ENCODE assay signal across 31 cellular contexts in the genomic region with DNA sequence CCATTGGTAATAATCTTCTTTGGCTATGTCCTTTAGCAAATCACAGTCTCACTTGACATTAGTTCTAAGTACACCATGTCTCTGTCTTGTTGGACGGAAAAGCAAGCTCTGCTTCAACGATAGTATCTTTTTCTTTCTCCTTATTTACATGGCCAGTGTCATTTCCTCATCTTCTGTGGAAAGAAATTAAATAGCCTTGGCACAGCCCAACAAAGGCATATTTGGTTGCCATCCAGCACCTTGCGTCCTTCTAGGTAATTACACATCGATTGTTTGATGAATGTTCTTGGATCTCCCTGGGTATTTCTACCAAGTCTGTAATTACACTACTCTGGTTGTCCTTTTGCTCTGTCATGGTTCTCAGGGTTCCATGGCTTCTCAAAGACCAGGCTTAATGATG.
DNase-seq lines count a peak whose midpoint lies in the region; ATAC-seq, FAIRE-seq and TF ChIP-seq lines count a peak whose summit lies in the region.
"Had no signal": no experiment of that assay in that cellular context is flagged by ENCODE, and none has a peak within 500 bp of the region (broad histone marks: within the 10 kb centered on the region; RNA-seq: fewer than 3 reads in every experiment).

No MANE protein-coding gene starts in this region.

- H3K27ac ChIP-seq in mammary epithelial cell (ENCODE audit: insufficient read depth, low read depth, low read length) (no peak overlapping the region), H1 (ENCODE audit: low read depth, low read length) (no peak overlapping the region), HepG2 (ENCODE audit: extremely low read length, insufficient read depth, low read length) (no peak overlapping the region)
- H3K27ac ChIP-seq: A549, neural progenitor cell, parathyroid adenoma, right atrium auricular region, testis, uterus had no signal

- H3K4me1 Mint-ChIP-seq in MCF 10A (ENCODE audit: insufficient read depth, unreplicated experiment) = peaks cover 27% of the 10 kb centered on the region
- H3K4me1 Mint-ChIP-seq: central memory CD8-positive, alpha-beta T cell; neural progenitor cell had no signal

- H3K9me3 ChIP-seq in mammary epithelial cell (replicated peaks; ENCODE audit: insufficient read depth, low read length) (no peaks in the 10 kb centered on the region), H1 (ENCODE audit: insufficient read depth in 2 of 2, low read depth in 1 of 2, low read length in 1 of 2) (no peaks in the 10 kb centered on the region), HepG2 (ENCODE audit: low read length) (no peaks in the 10 kb centered on the region)
- H3K9me3 ChIP-seq: A549, right atrium auricular region, testis, uterus had no signal

- no peak overlapping the region for H2AK5ac ChIP-seq in H1 (ENCODE audit: low read depth, low read length)

- TF ChIP-seq CTCF in MCF 10A (IDR thresholded peaks at IDR 0.05; ENCODE audit: unreplicated experiment) (no peak), mammary epithelial cell (conservative IDR thresholded peaks at IDR 0.05 in 1 of 2, IDR thresholded peaks at IDR 0.05 in 1 of 2; ENCODE audit: extremely low read depth in 1 of 2, insufficient read depth in 1 of 2, low read depth in 1 of 2, low read length in 2 of 2) (no peak), H1 (IDR thresholded peaks at IDR 0.05; ENCODE audit: control extremely low read depth in 1 of 3, insufficient read depth in 1 of 3, low read depth in 1 of 3, low read length in 3 of 3) (no peak), HepG2 (CRISPR knock-in tag; IDR thresholded peaks at IDR 0.05) (no peak)

- no peaks in the 10 kb centered on the region for H3K23me2 ChIP-seq in H1 (ENCODE audit: low read depth, low read length)

- no peak for TF ChIP-seq EP300 in H1 (IDR thresholded peaks at IDR 0.05; ENCODE audit: borderline replicate concordance in 1 of 2, low read depth in 2 of 2, low read length in 2 of 2)
- TF ChIP-seq EP300 in HepG2 (IDR thresholded peaks at IDR 0.05; ENCODE audit: low read depth in 2 of 2, low read length in 2 of 2) = no peak
- no peak for TF ChIP-seq EP300 in HepG2 (CRISPR knock-in tag; IDR thresholded peaks at IDR 0.05; ENCODE audit: borderline replicate concordance)

- H4K8ac ChIP-seq in H1 (ENCODE audit: extremely low read depth, insufficient read depth, low read length) = no peak overlapping the region

- ATAC-seq in HepG2 (no peak), GM21381 (IDR thresholded peaks at IDR 0.05; ENCODE audit: unreplicated experiment) (no peak)
- ATAC-seq: A549; activated T-cell treated with anti-CD3 and anti-CD28 coated beads, Interleukin-2, amount 50 U/mL, for 72 hours; effector memory CD8-positive, alpha-beta T cell; stimulated activated naive CD8-positive, alpha-beta T cell treated with anti-CD3 and anti-CD28 coated beads, Interleukin-15, Interleukin-2, amounts not matched to agents 100 U/mL and 50 U/mL, for 24 hours had no signal

- H2BK12ac ChIP-seq in H1 (ENCODE audit: low read depth, low read length) = 0 out of 2 replicates have a peak overlapping the region, but pooled peaks have one; percentile 29

- no peak overlapping the region for H3K4me3 Mint-ChIP-seq in MCF 10A (ENCODE audit: unreplicated experiment)
- H3K4me3 Mint-ChIP-seq: activated CD4-positive, alpha-beta memory T cell treated with anti-CD3 and anti-CD28 coated beads for 36 hours; activated T-cell treated with anti-CD3 and anti-CD28 coated beads, Interleukin-2, amount 50 U/mL, for 72 hours; CD4-positive, alpha-beta T cell; central memory CD8-positive, alpha-beta T cell; effector memory CD8-positive, alpha-beta T cell; neural progenitor cell; T-helper 1 cell treated with Interleukin-12 subunit alpha and Interleukin-12 subunit beta and Interleukin-4 antibody, amounts not matched to agents 30 μg/mL and 1 μg/mL, for 36 hours had no signal

- no peak overlapping the region for H2BK5ac ChIP-seq in H1 (ENCODE audit: low read depth, low read length)

- H3K4ac ChIP-seq in H1 (replicated peaks; ENCODE audit: insufficient read length, low read depth, low read length) = no peak overlapping the region

- H3K36me3 ChIP-seq in mammary epithelial cell (ENCODE audit: insufficient read depth, low read length) (no peaks in the 10 kb centered on the region), H1 (ENCODE audit: control insufficient read depth in 2 of 4, insufficient read depth in 4 of 4, low read length in 3 of 4) (no peaks in the 10 kb centered on the region), HepG2 (replicated peaks in 1 of 2; ENCODE audit: control insufficient read depth in 1 of 2, insufficient read depth in 2 of 2, low read length in 2 of 2) (peaks cover 2 to 22% of the 10 kb centered on the region in 2 experiments; a peak in 4 of 5 replicates)
- H3K36me3 ChIP-seq: neural progenitor cell, right atrium auricular region, uterus had no signal

- H3K4me3 ChIP-seq in mammary epithelial cell (replicated peaks in 1 of 3; ENCODE audit: insufficient read depth in 1 of 3, low read depth in 2 of 3, low read length in 3 of 3) (no peak overlapping the region), H1 (ENCODE audit: extremely low read depth in 1 of 4, insufficient read depth in 2 of 4, low read depth in 3 of 4, low read length in 4 of 4) (no peak overlapping the region), HepG2 (replicated peaks in 1 of 3; ENCODE audit: insufficient read depth in 1 of 3, low read depth in 2 of 3, low read length in 3 of 3) (no peak overlapping the region)
- H3K4me3 ChIP-seq: A549, neural progenitor cell, right atrium auricular region, testis, uterus had no signal

- H4K20me1 ChIP-seq in mammary epithelial cell (ENCODE audit: insufficient read depth, low read length) (no peaks in the 10 kb centered on the region), H1 (replicated peaks in 1 of 2; ENCODE audit: control insufficient read depth in 1 of 2, insufficient read depth in 2 of 2, low read length in 2 of 2) (no peaks in the 10 kb centered on the region), HepG2 (ENCODE audit: insufficient read depth, low read length) (no peaks in the 10 kb centered on the region; the same call in 1 of the 2 replicates)

- in situ Hi-C loops in mammary epithelial cell (cut with MboI; ENCODE audit: low sequenced_read_pairs in 2 of 2) = no loop called here
- in situ Hi-C loops in HepG2 (cut with HindIII; ENCODE audit: extremely low pct_ligation_motif_present, low pct_unique_long_range_greater_than_20kb) = no loop called here

- H3K27me3 Mint-ChIP-seq in MCF 10A (ENCODE audit: insufficient read depth, unreplicated experiment) = no peaks in the 10 kb centered on the region
- H3K27me3 Mint-ChIP-seq: activated CD4-positive, alpha-beta memory T cell treated with anti-CD3 and anti-CD28 coated beads for 36 hours; central memory CD8-positive, alpha-beta T cell; effector memory CD8-positive, alpha-beta T cell had no signal

- POLR2A ChIA-PET in MCF 10A (lab: Yijun Ruan, JAX) = interaction anchor here (0.7 kb wide), 1 partner anchor 196 kb away, joined by 3 read pairs; no protein-coding TSS in a partner anchor
- POLR2A ChIA-PET in H1 (lab: Charles Lee; ENCODE audit: partially characterized antibody) = no interaction called here
- POLR2A ChIA-PET in HepG2 (lab: Yijun Ruan, JAX) = no interaction called here

- FAIRE-seq in H1 (lab: Jason Lieb, UNC) = no peak
- no peak for FAIRE-seq in GM12891 (lab: Jason Lieb, UNC)
- no peak for FAIRE-seq in HepG2 (lab: Jason Lieb, UNC)
- FAIRE-seq: A549, GM19239 had no signal

- H3K27ac Mint-ChIP-seq in MCF 10A (ENCODE audit: low read depth, unreplicated experiment) = no peak overlapping the region
- H3K27ac Mint-ChIP-seq: activated CD4-positive, alpha-beta memory T cell treated with anti-CD3 and anti-CD28 coated beads for 36 hours; activated T-cell treated with anti-CD3 and anti-CD28 coated beads, Interleukin-2, amount 50 U/mL, for 72 hours; CD4-positive, alpha-beta T cell; effector memory CD8-positive, alpha-beta T cell; neural progenitor cell; T-helper 1 cell treated with Interleukin-12 subunit alpha and Interleukin-12 subunit beta and Interleukin-4 antibody, amounts not matched to agents 30 μg/mL and 1 μg/mL, for 36 hours had no signal

- H3K36me3 Mint-ChIP-seq in MCF 10A (ENCODE audit: insufficient read depth, unreplicated experiment) = peaks cover 17% of the 10 kb centered on the region
- H3K36me3 Mint-ChIP-seq: activated CD4-positive, alpha-beta memory T cell treated with anti-CD3 and anti-CD28 coated beads for 36 hours; neural progenitor cell had no signal

- no peaks in the 10 kb centered on the region for H3K4me1 ChIP-seq in mammary epithelial cell (ENCODE audit: insufficient read depth, low read length)
- peaks cover 0 to 4% (median 2%) of the 10 kb centered on the region in 4 experiments; a peak in 2 of 7 replicates for H3K4me1 ChIP-seq in H1 (replicated peaks in 1 of 4; ENCODE audit: control insufficient read depth in 3 of 4, insufficient read depth in 4 of 4, low read length in 3 of 4)
- H3K4me1 ChIP-seq in HepG2 (ENCODE audit: insufficient read depth, low read length) = peaks cover 29% of the 10 kb centered on the region
- H3K4me1 ChIP-seq: neural progenitor cell, parathyroid adenoma, right atrium auricular region, testis, uterus had no signal

- no peaks in the 10 kb centered on the region for H3K9me3 Mint-ChIP-seq in MCF 10A (ENCODE audit: unreplicated experiment)
- H3K9me3 Mint-ChIP-seq: activated CD4-positive, alpha-beta memory T cell treated with anti-CD3 and anti-CD28 coated beads for 36 hours; activated T-cell treated with anti-CD3 and anti-CD28 coated beads, Interleukin-2, amount 50 U/mL, for 72 hours; CD4-positive, alpha-beta T cell; central memory CD8-positive, alpha-beta T cell; effector memory CD8-positive, alpha-beta T cell; neural progenitor cell; T-helper 1 cell treated with Interleukin-12 subunit alpha and Interleukin-12 subunit beta and Interleukin-4 antibody, amounts not matched to agents 30 μg/mL and 1 μg/mL, for 36 hours had no signal

- CTCF ChIA-PET in MCF 10A (lab: Yijun Ruan, JAX) (interaction anchor here (0.6 to 1.0 kb wide), 2 partner anchors 9 to 77 kb away, joined by 3 read pairs; no protein-coding TSS in a partner anchor), mammary epithelial cell (lab: Charles Lee; ENCODE audit: low non-redundant PET) (no interaction called here), H1 (lab: Charles Lee; ENCODE audit: partially characterized antibody) (interaction anchor here (0.8 to 1.1 kb wide), 4 partner anchors 13 to 265 kb away, joined by 3 to 4 read pairs (median 3); no protein-coding TSS in a partner anchor), HepG2 (lab: Yijun Ruan, JAX; ENCODE audit: low intra/inter-chr PET ratio, low total read pairs) (no interaction called here)

- no TSS peak for BruUV-seq in MCF 10A (replicated peaks; lab: Mats Ljungman, UMichigan)
- BruUV-seq in mammary epithelial cell (replicated peaks; lab: Mats Ljungman, UMichigan) = no TSS peak
- no TSS peak for BruUV-seq in HepG2 (replicated peaks; lab: Mats Ljungman, UMichigan)

- no peak overlapping the region for H2BK120ac ChIP-seq in H1 (replicated peaks; ENCODE audit: low read depth, low read length)

- TF ChIP-seq POLR2A in H1 (IDR thresholded peaks at IDR 0.05; ENCODE audit: control extremely low read depth in 1 of 2, low read depth in 2 of 2, low read length in 2 of 2) (no peak), GM12891 (IDR thresholded peaks at IDR 0.05; ENCODE audit: low read depth, low read length) (no peak), HepG2 (IDR thresholded peaks at IDR 0.05; ENCODE audit: insufficient read depth in 1 of 2, low read depth in 2 of 2, low read length in 2 of 2) (no peak)

- TF ChIP-seq RAD21 in H1 (IDR thresholded peaks at IDR 0.05 in 1 of 2, conservative IDR thresholded peaks at IDR 0.05 in 1 of 2; ENCODE audit: low read depth in 2 of 2, low read length in 2 of 2) (no peak), HepG2 (CRISPR knock-in tag; IDR thresholded peaks at IDR 0.05) (no peak)

- H4K5ac ChIP-seq in H1 (ENCODE audit: insufficient read length, low read depth, low read length) = no peak overlapping the region

- H3K9ac ChIP-seq in mammary epithelial cell (ENCODE audit: insufficient read depth, low read length) (no peak overlapping the region), H1 (replicated peaks in 1 of 4; ENCODE audit: extremely low read depth in 1 of 4, low read depth in 3 of 4, low read length in 3 of 4) (no peak overlapping the region), HepG2 (ENCODE audit: insufficient read depth, low read depth, low read length) (no peak overlapping the region)
- H3K9ac ChIP-seq: neural progenitor cell, parathyroid adenoma had no signal

- H3K27me3 ChIP-seq in mammary epithelial cell (ENCODE audit: insufficient read depth, low read length) (no peaks in the 10 kb centered on the region), H1 (replicated peaks in 1 of 4; ENCODE audit: control insufficient read depth in 3 of 4, extremely low read depth in 1 of 4, insufficient read depth in 3 of 4, low read length in 3 of 4) (no peaks in the 10 kb centered on the region), HepG2 (ENCODE audit: control insufficient read depth in 1 of 2, insufficient read depth in 2 of 2, low read length in 2 of 2) (no peaks in the 10 kb centered on the region)
- H3K27me3 ChIP-seq: neural progenitor cell, right atrium auricular region, testis, uterus had no signal

- DNase-seq in MCF 10A (ENCODE audit: unreplicated experiment) = peak; percentile 11
- no peak for DNase-seq in mammary epithelial cell
- DNase-seq in NCI-H2081 treated with DMSO at 0.1 percent for 48 hours (lab: John Stamatoyannopoulos, UW) = peak; percentile 60
- DNase-seq in H1 (ENCODE audit: low read depth in 1 of 2, low spot score in 2 of 2) = no peak
- DNase-seq in GM12891 (ENCODE audit: insufficient read length, low spot score) = no peak
- no peak for DNase-seq in inferior parietal cortex (ENCODE audit: extremely low spot score)
- DNase-seq in HepG2 (ENCODE audit: low spot score) = no peak
- DNase-seq: activated CD4-positive, alpha-beta memory T cell treated with anti-CD3 and anti-CD28 coated beads for 36 hours; activated CD4-positive, alpha-beta T cell treated with anti-CD3 and anti-CD28 coated beads for 1 hour; activated T-cell treated with anti-CD3 and anti-CD28 coated beads, Interleukin-2, amount 50 U/mL, for 72 hours; AML-193; CD4-positive, alpha-beta T cell; effector memory CD8-positive, alpha-beta T cell; hypothalamus; KG1; mesenchymal stem cell; MM.1S; NCI-H1694; OCI-M1; stimulated activated CD4-positive, alpha-beta T cell treated with anti-CD3 and anti-CD28 coated beads, Interleukin-2, amount 100 ng/mL, for 24 hours; stimulated activated naive CD8-positive, alpha-beta T cell treated with anti-CD3 and anti-CD28 coated beads, Interleukin-15, Interleukin-2, amounts not matched to agents 100 U/mL and 50 U/mL, for 24 hours; testis; uterus had no signal

- no peak overlapping the region for H3K14ac ChIP-seq in H1 (ENCODE audit: insufficient read length)

- no peak overlapping the region for H2BK20ac ChIP-seq in H1 (ENCODE audit: low read length)

- H3K4me2 ChIP-seq in mammary epithelial cell (ENCODE audit: insufficient read depth, low read depth, low read length) = no peak overlapping the region
- H3K4me2 ChIP-seq in H1 (ENCODE audit: insufficient read depth in 1 of 2, low read depth in 2 of 2, low read length in 2 of 2) = no peak overlapping the region
- no peak overlapping the region for H3K4me2 ChIP-seq in HepG2 (ENCODE audit: low read depth, low read length)
- H3K4me2 ChIP-seq: A549, neural progenitor cell had no signal

- no peak overlapping the region for H2BK15ac ChIP-seq in H1 (ENCODE audit: low read length)

- WGBS in mammary epithelial cell (ENCODE audit: low coverage, missing lambda C conversion rate) = 5% methylated on average over 4 of the region's 4 CpGs
- WGBS in H1 (ENCODE audit: extremely low coverage in 1 of 2, insufficient coverage in 1 of 2, insufficient read length in 1 of 2, insufficient replicate concordance in 2 of 2, low coverage in 1 of 2, low lambda C conversion rate in 2 of 2, missing lambda C conversion rate in 1 of 2), 2 experiments = 91% methylated on average over 4 of the region's 4 CpGs; no CpG with 5 or more reads in 1 of the 2 experiments
- WGBS in HepG2 (ENCODE audit: low lambda C conversion rate) = 94% methylated on average over 4 of the region's 4 CpGs

- H2AFZ ChIP-seq in mammary epithelial cell (ENCODE audit: low read depth, low read length) (no peak overlapping the region), H1 (ENCODE audit: low read length) (no peak overlapping the region), HepG2 (ENCODE audit: low read length) (no peak overlapping the region)
- H2AFZ ChIP-seq: neural progenitor cell, parathyroid adenoma had no signal

- H3K79me2 ChIP-seq in mammary epithelial cell (ENCODE audit: insufficient read depth, low read length) (no peaks in the 10 kb centered on the region), H1 (ENCODE audit: control insufficient read depth in 1 of 2, insufficient read depth in 2 of 2, low read length in 2 of 2) (no peaks in the 10 kb centered on the region), HepG2 (ENCODE audit: insufficient read depth, low read length) (no peaks in the 10 kb centered on the region)
- H3K79me2 ChIP-seq: parathyroid adenoma had no signal

- H3K18ac ChIP-seq in H1 (ENCODE audit: extremely low read depth, low read length) = no peak overlapping the region

- no peak overlapping the region for H3K23ac ChIP-seq in H1 (ENCODE audit: insufficient read length)

- intact Hi-C loops in MCF 10A (cut with micrococcal nuclease) = no loop called here
- intact Hi-C loops in mammary epithelial cell (cut with micrococcal nuclease) = no loop called here
- intact Hi-C loops in HepG2 (cut with micrococcal nuclease; ENCODE audit: unreplicated experiment) = no loop called here

- H3K56ac ChIP-seq in H1 (replicated peaks; ENCODE audit: insufficient read length, low read depth, low read length) = no peak overlapping the region

- H4K91ac ChIP-seq in H1 (replicated peaks; ENCODE audit: insufficient read length, low read length) = no peak overlapping the region

- H3K79me1 ChIP-seq in H1 (ENCODE audit: low read depth, low read length) = no peaks in the 10 kb centered on the region

- dilution Hi-C loops in mammary epithelial cell (cut with HindIII; ENCODE audit: low sequenced_read_pairs) = no loop called here

Comparison
In these comparisons a context has a peak if more than half of its experiments do, and no peak if none do; other contexts are left out.
1. DNase-seq: peak in MCF 10A (single experiment) and NCI-H2081 treated with DMSO at 0.1 percent for 48 hours (single experiment); none in mammary epithelial cell (single experiment), H1 (0 of 2), GM12891 (single experiment), inferior parietal cortex (single experiment) and HepG2 (single experiment).
2. CTCF ChIA-PET loops: an anchor here in MCF 10A (0.6 to 1.0 kb wide) and H1 (0.8 to 1.1 kb wide); none called in mammary epithelial cell and HepG2.